ENCODE assay signal across 8 cellular contexts in genomic region chr12:55715169-55715764, GRCh38. TPM values are rescaled to one million over a fixed set of nuclear protein-coding genes. Genes with fewer than 3 reads are reported as not detected.
A peak's percentile ranks its signal among the peaks of the same experiment; 100 is the strongest.
DNase-seq lines count a peak whose midpoint lies in the region; ATAC-seq and TF ChIP-seq lines count a peak whose summit lies in the region.

No MANE protein-coding gene starts in this region.

- H3K27me3 ChIP-seq in RWPE2 (ENCODE audit: insufficient read depth, poor library complexity, severe bottlenecking) (no peaks in the 10 kb centered on the region), esophagus squamous epithelium (peaks cover 0 to 3% (median 0%) of the 10 kb centered on the region in 4 donors), rectal smooth muscle tissue (ENCODE audit: control insufficient read depth, insufficient read depth, low read length) (no peaks in the 10 kb centered on the region)

- TF ChIP-seq CTCF in GM12864 (IDR thresholded peaks at IDR 0.05; ENCODE audit: low read depth, low read length, missing control alignments) (no peak), RWPE2 (IDR thresholded peaks at IDR 0.05; ENCODE audit: poor library complexity, severe bottlenecking) (no peak), esophagus squamous epithelium (IDR thresholded peaks at IDR 0.05) (no peak)

- intact Hi-C loops in esophagus squamous epithelium (cut with DNase I) = no loop called here

- H3K4me1 ChIP-seq in RWPE2 (ENCODE audit: insufficient read depth, poor library complexity, severe bottlenecking) (peaks cover 25% of the 10 kb centered on the region), esophagus squamous epithelium (peaks cover 37 to 61% (median 43%) of the 10 kb centered on the region in 3 donors), rectal smooth muscle tissue (ENCODE audit: control insufficient read depth, insufficient read depth, low read length) (peaks cover 60% of the 10 kb centered on the region)

- H3K4me3 ChIP-seq in GM12864 (ENCODE audit: low read depth, low read length) = peak overlapping the region; percentile 80
- H3K4me3 ChIP-seq in RWPE2 (ENCODE audit: severe bottlenecking) = peak overlapping the region; percentile 59
- peak overlapping the region; percentile 57 to 89 (median 73) for H3K4me3 ChIP-seq in esophagus squamous epithelium
- H3K4me3 ChIP-seq in rectal smooth muscle tissue (ENCODE audit: low read length) = peak overlapping the region; percentile 91

- H3K36me3 ChIP-seq in RWPE2 (ENCODE audit: low read depth) = no peaks in the 10 kb centered on the region
- H3K36me3 ChIP-seq in esophagus squamous epithelium = no peaks in the 10 kb centered on the region
- no peaks in the 10 kb centered on the region for H3K36me3 ChIP-seq in rectal smooth muscle tissue (ENCODE audit: control insufficient read depth, insufficient read depth, low read length)

- H3K9ac ChIP-seq in rectal smooth muscle tissue (ENCODE audit: low read length) = peak overlapping the region; percentile 37

- H3K27ac ChIP-seq in RWPE2 (ENCODE audit: poor library complexity, severe bottlenecking) (peak overlapping the region; percentile 85), esophagus squamous epithelium (peak overlapping the region; percentile 93 to 98 (median 94)), rectal smooth muscle tissue (ENCODE audit: low read depth, low read length) (peak overlapping the region; percentile 96)

- H3K9me3 ChIP-seq in RWPE2 (ENCODE audit: severe bottlenecking) (no peaks in the 10 kb centered on the region), esophagus squamous epithelium (no peaks in the 10 kb centered on the region)

- no peak for TF ChIP-seq POLR2A in esophagus squamous epithelium (IDR thresholded peaks at IDR 0.05)

- 37 to 45% methylated on average over 7 of the region's 7 CpGs for WGBS in esophagus squamous epithelium, 2 donors

- ATAC-seq in RWPE2 (ENCODE audit: low read depth) (no peak), HG03196 (IDR thresholded peaks at IDR 0.05; ENCODE audit: unreplicated experiment) (no peak), HG03159 (IDR thresholded peaks at IDR 0.05; ENCODE audit: unreplicated experiment) (no peak)

- DNase-seq in GM12864 (ENCODE audit: low read depth) (no peak), RWPE2 (ENCODE audit: low spot score) (no peak), esophagus squamous epithelium (lab: John Stamatoyannopoulos, UW) (no peak), NCI-H1092 treated with DMSO at 0.1 percent for 48 hours (lab: John Stamatoyannopoulos, UW) (no peak), NCI-H2029 treated with DMSO at 0.1 percent for 48 hours (lab: John Stamatoyannopoulos, UW) (no peak)

RNA-seq across cellular contexts. Expression of gene BLOC1S1, which starts 0.6 kb away (rescaled TPM):
- total RNA-seq in esophagus squamous epithelium = 100 to 1,000 TPM; 117 to 211 (median 178) TPM

RNA-seq across cellular contexts. Expression of gene RDH5, which starts 4.9 kb away (rescaled TPM):
- 10 to 100 TPM in 1 of 4 donors, 1 to 10 TPM in 3; 1.3 to 13.5 (median 4.1) TPM for total RNA-seq in esophagus squamous epithelium

RNA-seq across cellular contexts. Expression of gene ITGA7, which starts 7.6 kb away (rescaled TPM):
- total RNA-seq in esophagus squamous epithelium = 10 to 100 TPM in 2 of 4 donors, 1 to 10 TPM in 2; 1.1 to 26.3 (median 10.5) TPM

RNA-seq across cellular contexts. Expression of gene CD63, which starts 13.5 kb away (rescaled TPM):
- total RNA-seq in esophagus squamous epithelium = 100 to 1,000 TPM; 144 to 349 (median 264) TPM

RNA-seq across cellular contexts. Expression of gene GDF11, which starts 27.7 kb away (rescaled TPM):
- 1 to 10 TPM in 3 of 4 donors, under 1 TPM in 1; 0.19 to 1.9 (median 1.5) TPM for total RNA-seq in esophagus squamous epithelium
